In genomic region chr7:13742126-13742525, GRCh38 we compare ENCODE assay signal across 13 cellular contexts.
A peak's percentile ranks its signal among the peaks of the same experiment; 100 is the strongest.
DNase-seq lines count a peak whose midpoint lies in the region; ATAC-seq, FAIRE-seq and TF ChIP-seq lines count a peak whose summit lies in the region.
"Had no signal": no experiment of that assay in that cellular context is flagged by ENCODE, and none has a peak within 500 bp of the region (broad histone marks: within the 10 kb centered on the region; RNA-seq: fewer than 3 reads in every experiment).

No MANE protein-coding gene starts in this region.

- CTCF ChIA-PET in Panc1 (lab: Charles Lee) = interaction anchor here (1.1 kb wide), 1 partner anchor 462 kb away, joined by 6 read pairs; no protein-coding TSS in a partner anchor

- DNase-seq in ELR (ENCODE audit: low read depth) (peak; percentile 79), Panc1 (ENCODE audit: low read depth, low spot score) (no peak), foreskin fibroblast (peak; percentile 82), psoas muscle (no peak), NCI-H2081 (lab: John Stamatoyannopoulos, UW) (no peak), GM19239 (ENCODE audit: insufficient read length, low spot score) (no peak), SHP77 treated with DMSO at 0.1 percent for 48 hours (lab: John Stamatoyannopoulos, UW) (no peak)
- DNase-seq: activated T-cell treated with anti-CD3 and anti-CD28 coated beads, Interleukin-2, amount 50 U/mL, for 4 hours; MV-4-11; stimulated activated CD4-positive, alpha-beta T cell treated with anti-CD3 and anti-CD28 coated beads, Interleukin-4, amount 100 ng/mL, for 4 hours had no signal

- ATAC-seq in Panc1 (peak; percentile 83), psoas muscle (peak; percentile 47 to 69 (median 53)), HG02970 (IDR thresholded peaks at IDR 0.05; ENCODE audit: low FRiP score, unreplicated experiment) (no peak)
- ATAC-seq: activated T-cell treated with anti-CD3 and anti-CD28 coated beads, Interleukin-2, amount 50 U/mL, for 4 hours had no signal

- H3K4me3 ChIP-seq in Panc1 (ENCODE audit: low read depth in 2 of 2, low read length in 2 of 2) (no peak overlapping the region), foreskin fibroblast (ENCODE audit: low read depth in 1 of 2, low read length in 2 of 2) (no peak overlapping the region), psoas muscle (no peak overlapping the region)
- H3K4me3 ChIP-seq: coronary artery had no signal

- BruUV-seq in Panc1 (replicated peaks; lab: Mats Ljungman, UMichigan) = no TSS peak

- intact Hi-C loops in Panc1 (cut with micrococcal nuclease; ENCODE audit: unreplicated experiment) (loop anchor here (5.0 to 10.0 kb wide), 2 partner anchors 460 to 953 kb away; no protein-coding TSS in a partner anchor), psoas muscle (cut with DNase I) (loop anchor here in 1 of 2 donors (10.0 kb wide), 1 partner anchor 217 kb away; no protein-coding TSS in a partner anchor)

- no peak for TF ChIP-seq CTCF in Panc1 (IDR thresholded peaks at IDR 0.05)
- no peak for TF ChIP-seq CTCF in foreskin fibroblast (IDR thresholded peaks at IDR 0.05; ENCODE audit: low read depth, low read length)
- no peak for TF ChIP-seq CTCF in psoas muscle (IDR thresholded peaks at IDR 0.05)

- H3K9me3 ChIP-seq in Panc1 (ENCODE audit: control insufficient read depth, insufficient read depth, low read depth, low read length) (no peaks in the 10 kb centered on the region), psoas muscle (no peaks in the 10 kb centered on the region)

- H3K27ac ChIP-seq in Panc1 (ENCODE audit: low read length) = 0 out of 2 replicates have a peak overlapping the region, but pooled peaks have one; percentile 52
- H3K27ac ChIP-seq in psoas muscle = no peak overlapping the region
- H3K27ac ChIP-seq: coronary artery had no signal

- H3K27me3 ChIP-seq in Panc1 (ENCODE audit: control insufficient read depth, insufficient read depth, low read length) = no peaks in the 10 kb centered on the region
- H3K27me3 ChIP-seq in psoas muscle (ENCODE audit: insufficient read depth in 3 of 3, low read length in 2 of 3) = no peaks in the 10 kb centered on the region

- no peaks in the 10 kb centered on the region for H3K4me1 ChIP-seq in Panc1 (ENCODE audit: control insufficient read depth, insufficient read depth, low read length)
- H3K4me1 ChIP-seq in psoas muscle = peaks cover 16% of the 10 kb centered on the region

- H3K36me3 ChIP-seq in Panc1 (ENCODE audit: control insufficient read depth, insufficient read depth, low read length) = no peaks in the 10 kb centered on the region
- H3K36me3 ChIP-seq in psoas muscle (ENCODE audit: insufficient read depth in 1 of 2, low read depth in 1 of 2) = no peaks in the 10 kb centered on the region

- POLR2A ChIA-PET in Panc1 (lab: Charles Lee) = no interaction called here

- FAIRE-seq in GM19239 (lab: Jason Lieb, UNC) = no peak
- FAIRE-seq: D721Med had no signal

- 39 to 49% (median 47%) methylated on average over 2 of the region's 2 CpGs for WGBS in psoas muscle, 3 donors

- in situ Hi-C loops in Panc1 (cut with HindIII; ENCODE audit: low pct_unique_long_range_greater_than_20kb, low sequenced_read_pairs) = no loop called here

Comparison
In these comparisons a context has a peak if more than half of its experiments do, and no peak if none do; other contexts are left out.
1. DNase-seq: peak in ELR (single experiment) and foreskin fibroblast (2 of 2); none in Panc1 (single experiment), psoas muscle (0 of 2), NCI-H2081 (0 of 2), GM19239 (single experiment) and SHP77 treated with DMSO at 0.1 percent for 48 hours (single experiment).